1 cellular context compared by ENCODE assay signal in the genomic region with DNA sequence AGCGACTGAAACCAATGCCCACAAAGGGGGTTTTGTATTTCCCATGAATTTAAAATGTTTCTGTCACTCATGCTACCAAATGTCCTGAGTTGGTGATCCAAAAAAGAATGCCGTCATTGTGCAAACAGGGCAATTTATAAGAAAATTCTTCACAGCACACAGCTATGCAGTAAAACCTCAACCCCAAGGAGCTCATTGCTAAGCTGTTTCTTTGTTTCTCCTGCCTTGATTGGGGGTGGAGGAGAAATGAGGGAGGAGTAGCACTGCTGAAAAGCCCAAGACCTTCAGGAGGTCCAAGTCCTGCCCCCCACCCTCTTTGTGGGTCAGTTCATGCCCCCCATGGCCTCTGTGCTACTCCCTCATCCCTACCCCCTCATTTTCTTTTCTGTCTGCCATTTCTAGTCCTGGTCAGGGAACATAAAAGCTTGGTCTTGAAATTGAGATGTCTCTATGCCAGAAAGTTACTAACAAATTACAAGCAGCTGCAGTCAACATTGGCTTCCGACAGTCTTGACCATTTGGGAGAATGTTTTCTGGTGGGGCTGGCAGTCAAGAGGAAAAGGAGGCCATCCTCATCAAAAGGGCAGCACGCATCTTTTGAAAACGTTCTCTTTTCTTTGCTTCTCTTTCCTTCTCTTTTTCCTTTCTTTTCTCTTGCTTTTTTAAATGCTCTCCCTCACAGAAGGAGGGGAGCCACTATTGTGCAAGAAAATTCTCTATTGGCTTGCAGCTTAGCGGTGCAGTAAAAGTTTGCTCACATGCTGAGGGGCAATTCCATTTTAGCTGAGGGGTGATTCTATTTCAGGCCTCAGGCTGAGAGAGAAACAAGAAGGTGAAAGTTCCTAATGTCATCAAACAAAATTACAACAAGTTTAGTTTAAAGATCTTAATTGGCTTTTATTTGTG.
TF ChIP-seq lines count a peak whose summit lies in the region.

No MANE protein-coding gene starts in this region.

TF ChIP-seq in SK-N-SH treated with all-trans-retinoic acid at 6 μM for 48 hours, 23 proteins besides CTCF, POLR2A, EP300 and RAD21 (continued from another document):
- TF ChIP-seq PPARA (CRISPR knock-in tag; IDR thresholded peaks at IDR 0.05; ENCODE audit: borderline replicate concordance) (no peak), TCF4 (CRISPR knock-in tag; IDR thresholded peaks at IDR 0.05; ENCODE audit: borderline replicate concordance) (no peak), ISL1 (CRISPR knock-in tag; IDR thresholded peaks at IDR 0.05) (no peak), ZFP3 (CRISPR knock-in tag; IDR thresholded peaks at IDR 0.05) (no peak)
